10 cellular contexts compared by ENCODE assay signal in the genomic region with DNA sequence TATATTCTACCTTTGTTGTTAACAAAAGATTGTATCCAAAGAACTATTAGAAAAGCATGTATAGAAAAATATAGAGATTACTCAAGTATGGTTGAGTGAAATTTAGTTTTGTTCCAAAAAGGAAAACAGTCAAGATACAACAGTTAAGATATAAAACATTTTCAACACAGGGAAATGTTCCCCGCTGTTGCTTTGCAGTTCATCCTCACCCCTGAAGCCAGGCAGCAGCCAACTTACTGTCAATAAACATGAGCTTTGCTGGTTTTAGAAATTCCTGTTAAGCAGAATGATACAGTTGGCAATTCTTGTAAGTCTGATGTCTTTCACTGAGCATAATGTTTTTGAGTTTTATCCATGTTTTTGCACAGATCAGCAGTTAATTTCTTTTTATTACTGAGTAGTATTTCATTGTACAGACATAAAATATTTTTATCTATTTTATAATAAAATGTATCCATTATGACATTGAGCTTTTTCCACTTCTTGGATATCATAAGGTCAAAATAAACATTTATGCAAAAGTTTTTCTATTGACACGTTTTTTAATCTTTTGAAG. TPM values are rescaled to one million over a fixed set of nuclear protein-coding genes. Genes with fewer than 3 reads are reported as not detected.
A peak's percentile ranks its signal among the peaks of the same experiment; 100 is the strongest.
DNase-seq lines count a peak whose midpoint lies in the region; ATAC-seq and TF ChIP-seq lines count a peak whose summit lies in the region.
"Had no signal": no experiment of that assay in that cellular context is flagged by ENCODE, and none has a peak within 500 bp of the region (broad histone marks: within the 10 kb centered on the region; RNA-seq: fewer than 3 reads in every experiment).

No MANE protein-coding gene starts in this region.

- peak; percentile 62 for ATAC-seq in left lobe of liver
- ATAC-seq in GM18858 (IDR thresholded peaks at IDR 0.05; ENCODE audit: unreplicated experiment) = no peak

- H3K4me1 ChIP-seq in adrenal gland (replicated peaks in 1 of 2) (peaks cover 0 to 4% of the 10 kb centered on the region in 2 donors), thyroid gland (no peaks in the 10 kb centered on the region)

- H3K27ac Mint-ChIP-seq in activated T-cell treated with anti-CD3 and anti-CD28 coated beads, Interleukin-2, amount 50 U/mL, for 24 hours = peak overlapping the region; percentile 99

- no peaks in the 10 kb centered on the region for H3K9me3 Mint-ChIP-seq in activated T-cell treated with anti-CD3 and anti-CD28 coated beads, Interleukin-2, amount 50 U/mL, for 24 hours

- WGBS in adrenal gland, 4 donors = 61 to 69% (median 65%) methylated on average over 2 of the region's 2 CpGs
- 75 to 82% methylated on average over 2 of the region's 2 CpGs for WGBS in thyroid gland, 2 donors

- no peak for TF ChIP-seq POLR2A in adrenal gland (IDR thresholded peaks at IDR 0.05)
- no peak for TF ChIP-seq POLR2A in thyroid gland (IDR thresholded peaks at IDR 0.05)

- no peak for TF ChIP-seq CTCF in adrenal gland (IDR thresholded peaks at IDR 0.05)
- TF ChIP-seq CTCF in thyroid gland (IDR thresholded peaks at IDR 0.05) = no peak

- peaks cover 11% of the 10 kb centered on the region for H3K36me3 Mint-ChIP-seq in activated T-cell treated with anti-CD3 and anti-CD28 coated beads, Interleukin-2, amount 50 U/mL, for 24 hours (ENCODE audit: low read depth)

- H3K4me3 ChIP-seq in adrenal gland (peak overlapping the region in 1 of 4 donors; percentile 58), thyroid gland (replicated peaks in 1 of 3) (no peak overlapping the region)

- peak overlapping the region; percentile 88 for H3K4me3 Mint-ChIP-seq in activated T-cell treated with anti-CD3 and anti-CD28 coated beads, Interleukin-2, amount 50 U/mL, for 24 hours

- intact Hi-C loops in adrenal gland (cut with DNase I) = no loop called here
- intact Hi-C loops in thyroid gland (cut with DNase I) = no loop called here

- no peaks in the 10 kb centered on the region for H3K9me3 ChIP-seq in adrenal gland (replicated peaks in 1 of 3)
- H3K9me3 ChIP-seq in thyroid gland = no peaks in the 10 kb centered on the region

- peaks cover 33% of the 10 kb centered on the region for H3K4me1 Mint-ChIP-seq in activated T-cell treated with anti-CD3 and anti-CD28 coated beads, Interleukin-2, amount 50 U/mL, for 24 hours (ENCODE audit: low read depth)

- H3K36me3 ChIP-seq in adrenal gland (replicated peaks in 1 of 2) (no peaks in the 10 kb centered on the region), thyroid gland (no peaks in the 10 kb centered on the region)

- H3K27me3 ChIP-seq in adrenal gland (no peaks in the 10 kb centered on the region), thyroid gland (no peaks in the 10 kb centered on the region)

- DNase-seq in activated T-cell treated with anti-CD3 and anti-CD28 coated beads, Interleukin-2, amount 50 U/mL, for 24 hours = no peak
- DNase-seq in activated T-cell treated with anti-CD3 and anti-CD28 coated beads, Interleukin-2, amount 50 U/mL, for 1 hour = no peak
- DNase-seq in adrenal gland = no peak
- DNase-seq in left lobe of liver (ENCODE audit: low spot score) = no peak
- peak in 1 of 2 donors; percentile 15 for DNase-seq in thyroid gland
- no peak for DNase-seq in cerebellar cortex (ENCODE audit: low spot score)
- DNase-seq in HPDE6-E6E7 (ENCODE audit: extremely low spot score) = no peak
- DNase-seq: NCI-H345 had no signal

- H3K27ac ChIP-seq in adrenal gland (peak overlapping the region; percentile 13 to 88 (median 22)), thyroid gland (peak overlapping the region; percentile 70 to 94 (median 79))

- no peaks in the 10 kb centered on the region for H3K27me3 Mint-ChIP-seq in activated T-cell treated with anti-CD3 and anti-CD28 coated beads, Interleukin-2, amount 50 U/mL, for 24 hours

RNA-seq across cellular contexts. Expression of a gene that starts 1.2 kb away (rescaled TPM):
- total RNA-seq in adrenal gland (10 to 100 TPM in 3 of 8 donors, 1 to 10 TPM in 5; 3.9 to 17.0 (median 8.5) TPM), left lobe of liver (1.4 TPM), thyroid gland (10 to 100 TPM in 3 of 4 donors, 1 to 10 TPM in 1; 7.3 to 25.2 (median 16.7) TPM)
- polyA plus RNA-seq in adrenal gland = 10 to 100 TPM; 10.8 to 17.7 (median 11.2) TPM

RNA-seq across cellular contexts. Expression of a gene that starts 10.9 kb away (rescaled TPM):
- total RNA-seq in adrenal gland (not detected), left lobe of liver (not detected), thyroid gland (not detected)
- not detected for polyA plus RNA-seq in adrenal gland
- total RNA-seq: cerebellum had no signal

RNA-seq across cellular contexts. Expression of a gene that starts 43.1 kb away (rescaled TPM):
- under 1 TPM in 3 of 8 donors, not detected in 5; 0.40 to 0.61 (median 0.42) TPM for total RNA-seq in adrenal gland
- under 1 TPM in 1 of 3 donors, not detected in 2; 0.61 TPM for polyA plus RNA-seq in adrenal gland
- not detected for total RNA-seq in left lobe of liver
- 1 to 10 TPM in 1 of 4 donors, under 1 TPM in 1, not detected in 2; 0.78 to 1.0 TPM for total RNA-seq in thyroid gland
- total RNA-seq: cerebellum had no signal
